ENCODE assay signal across 16 cellular contexts in genomic region chr7:151926336-151926712, GRCh38. TPM values are rescaled to one million over a fixed set of nuclear protein-coding genes. Genes with fewer than 3 reads are reported as not detected.
DNase-seq lines count a peak whose midpoint lies in the region; ATAC-seq and TF ChIP-seq lines count a peak whose summit lies in the region.
"Had no signal": no experiment of that assay in that cellular context is flagged by ENCODE, and none has a peak within 500 bp of the region (broad histone marks: within the 10 kb centered on the region; RNA-seq: fewer than 3 reads in every experiment).

No MANE protein-coding gene starts in this region.

- CTCF ChIA-PET in MCF 10A (lab: Yijun Ruan, JAX), result interaction anchor here (0.8 to 2.7 kb wide), 2 partner anchors 143 to 145 kb away, joined by 4 to 10 read pairs; no protein-coding TSS in a partner anchor

- no peaks in the 10 kb centered on the region for H3K27me3 ChIP-seq in breast epithelium
- H3K27me3 ChIP-seq: heart left ventricle had no signal

- POLR2A ChIA-PET in MCF 10A (lab: Yijun Ruan, JAX), result interaction anchor here (1.2 to 1.3 kb wide), 2 partner anchors 14 to 49 kb away, joined by 3 to 4 read pairs; partner anchors contain the start of gene PRKAG2

- no peak overlapping the region for H3K4me3 Mint-ChIP-seq in MCF 10A (ENCODE audit: unreplicated experiment)
- peak overlapping the region; percentile 59 for H3K4me3 Mint-ChIP-seq in dendritic cell treated with granulocyte-macrophage colony-stimulating factor and Interleukin-4, amounts not matched to agents 40 ng/mL and 50 ng/mL, for 4 days
- no peak overlapping the region for H3K4me3 Mint-ChIP-seq in osteocyte (ENCODE audit: unreplicated experiment)
- no peak overlapping the region for H3K4me3 Mint-ChIP-seq in type B pancreatic cell
- H3K4me3 Mint-ChIP-seq: activated CD4-positive, alpha-beta T cell treated with anti-CD3 and anti-CD28 coated beads, Interleukin-2, amount 10 ng/mL, durations not matched to agents 24 days and 14 days had no signal

- H3K36me3 Mint-ChIP-seq in MCF 10A (ENCODE audit: insufficient read depth, unreplicated experiment) (peaks cover 6% of the 10 kb centered on the region), osteocyte (ENCODE audit: unreplicated experiment) (no peaks in the 10 kb centered on the region), type B pancreatic cell (no peaks in the 10 kb centered on the region)
- no peaks in the 10 kb centered on the region for H3K36me3 Mint-ChIP-seq in dendritic cell treated with granulocyte-macrophage colony-stimulating factor and Interleukin-4, amounts not matched to agents 40 ng/mL and 50 ng/mL, for 4 days (ENCODE audit: low read depth)
- H3K36me3 Mint-ChIP-seq: naive thymus-derived CD8-positive, alpha-beta T cell had no signal

- H3K27ac Mint-ChIP-seq in MCF 10A (ENCODE audit: low read depth, unreplicated experiment) (no peak overlapping the region), osteocyte (ENCODE audit: unreplicated experiment) (no peak overlapping the region), type B pancreatic cell (no peak overlapping the region)
- H3K27ac Mint-ChIP-seq in dendritic cell treated with granulocyte-macrophage colony-stimulating factor and Interleukin-4, amounts not matched to agents 40 ng/mL and 50 ng/mL, for 4 days, result peak overlapping the region; percentile 99
- H3K27ac Mint-ChIP-seq: activated CD4-positive, alpha-beta T cell treated with anti-CD3 and anti-CD28 coated beads, Interleukin-2, amount 10 ng/mL, durations not matched to agents 24 days and 14 days had no signal

- H3K4me3 ChIP-seq in breast epithelium, result no peak overlapping the region

- H3K27me3 Mint-ChIP-seq in MCF 10A (ENCODE audit: insufficient read depth, unreplicated experiment) (no peaks in the 10 kb centered on the region), osteocyte (ENCODE audit: unreplicated experiment) (peaks cover 26% of the 10 kb centered on the region), type B pancreatic cell (peaks cover 13% of the 10 kb centered on the region)
- H3K27me3 Mint-ChIP-seq in dendritic cell treated with granulocyte-macrophage colony-stimulating factor and Interleukin-4, amounts not matched to agents 40 ng/mL and 50 ng/mL, for 4 days, result no peaks in the 10 kb centered on the region

- DNase-seq in breast epithelium (ENCODE audit: low spot score in 2 of 2), result no peak
- DNase-seq in MCF 10A (ENCODE audit: unreplicated experiment), result no peak
- peak; percentile 65 for DNase-seq in osteocyte (ENCODE audit: extremely low spot score, unreplicated experiment)
- DNase-seq in type B pancreatic cell (ENCODE audit: extremely low spot score, unreplicated experiment), result peak; percentile 58
- DNase-seq in NCI-H226, result no peak
- no peak for DNase-seq in activated CD8-positive, alpha-beta memory T cell treated with anti-CD3 and anti-CD28 coated beads, Interleukin-2, amount 50 U/mL, for 48 hours
- DNase-seq: activated CD4-positive, alpha-beta T cell treated with anti-CD3 and anti-CD28 coated beads, Interleukin-2, amount 10 ng/mL, durations not matched to agents 24 days and 14 days; activated CD8-positive, alpha-beta memory T cell treated with anti-CD3 and anti-CD28 coated beads, Interleukin-2, amount 50 U/mL, for 4 hours; activated naive CD4-positive, alpha-beta T cell treated with Interleukin-2 at 50 U/mL for 16 hours; naive thymus-derived CD8-positive, alpha-beta T cell; NCI-H524 treated with DMSO at 0.1 percent for 48 hours had no signal

- H3K27ac ChIP-seq in breast epithelium, result peak overlapping the region; percentile 48 to 65

- BruUV-seq in MCF 10A (replicated peaks; lab: Mats Ljungman, UMichigan), result no TSS peak

- ATAC-seq in HG03342 (IDR thresholded peaks at IDR 0.05; ENCODE audit: unreplicated experiment), result no peak

- intact Hi-C loops in breast epithelium (cut with DNase I; ENCODE audit: low total_unique reads) (no loop called here), MCF 10A (cut with micrococcal nuclease) (no loop called here)
- intact Hi-C loops in dendritic cell treated with granulocyte-macrophage colony-stimulating factor and Interleukin-4, amounts not matched to agents 40 ng/mL and 50 ng/mL, for 4 days (cut with micrococcal nuclease), result no loop called here

- no peaks in the 10 kb centered on the region for H3K9me3 ChIP-seq in breast epithelium
- H3K9me3 ChIP-seq: heart left ventricle had no signal

- TF ChIP-seq CTCF in breast epithelium (IDR thresholded peaks at IDR 0.05), result no peak
- no peak for TF ChIP-seq CTCF in MCF 10A (IDR thresholded peaks at IDR 0.05; ENCODE audit: unreplicated experiment)
- TF ChIP-seq CTCF in osteocyte (IDR thresholded peaks at IDR 0.05), result no peak
- no peak for TF ChIP-seq CTCF in type B pancreatic cell (conservative IDR thresholded peaks at IDR 0.05)

- H3K4me1 ChIP-seq in breast epithelium, result no peaks in the 10 kb centered on the region

- peaks cover 26% of the 10 kb centered on the region for H3K4me1 Mint-ChIP-seq in MCF 10A (ENCODE audit: insufficient read depth, unreplicated experiment)
- peaks cover 69% of the 10 kb centered on the region for H3K4me1 Mint-ChIP-seq in dendritic cell treated with granulocyte-macrophage colony-stimulating factor and Interleukin-4, amounts not matched to agents 40 ng/mL and 50 ng/mL, for 4 days (ENCODE audit: low read depth)
- H3K4me1 Mint-ChIP-seq in osteocyte (ENCODE audit: unreplicated experiment), result no peaks in the 10 kb centered on the region
- peaks cover 9% of the 10 kb centered on the region for H3K4me1 Mint-ChIP-seq in type B pancreatic cell (ENCODE audit: unreplicated experiment)

- no peaks in the 10 kb centered on the region for H3K9me3 Mint-ChIP-seq in MCF 10A (ENCODE audit: unreplicated experiment)
- H3K9me3 Mint-ChIP-seq in dendritic cell treated with granulocyte-macrophage colony-stimulating factor and Interleukin-4, amounts not matched to agents 40 ng/mL and 50 ng/mL, for 4 days, result no peaks in the 10 kb centered on the region
- no peaks in the 10 kb centered on the region for H3K9me3 Mint-ChIP-seq in osteocyte (ENCODE audit: unreplicated experiment)
- peaks cover 5% of the 10 kb centered on the region for H3K9me3 Mint-ChIP-seq in type B pancreatic cell
- H3K9me3 Mint-ChIP-seq: activated CD4-positive, alpha-beta T cell treated with anti-CD3 and anti-CD28 coated beads, Interleukin-2, amount 10 ng/mL, durations not matched to agents 24 days and 14 days; naive thymus-derived CD8-positive, alpha-beta T cell had no signal

- H3K36me3 ChIP-seq in breast epithelium, result no peaks in the 10 kb centered on the region
- H3K36me3 ChIP-seq: heart left ventricle had no signal

- no peak for TF ChIP-seq POLR2A in breast epithelium (IDR thresholded peaks at IDR 0.05)

RNA-seq across cellular contexts. Expression of gene GALNTL5, which starts 29.9 kb away (rescaled TPM):
- total RNA-seq in breast epithelium (not detected), MCF 10A (2022) (not detected in 2 replicates), osteocyte (not detected in 2 replicates), type B pancreatic cell (ENCODE audit: low replicate concordance) (not detected in 2 replicates)
- total RNA-seq: activated CD4-positive, alpha-beta T cell treated with anti-CD3 and anti-CD28 coated beads, Interleukin-2, amount 10 ng/mL, durations not matched to agents 24 days and 14 days; aorta; naive thymus-derived CD8-positive, alpha-beta T cell; posterior vena cava had no signal

RNA-seq across cellular contexts. Expression of gene PRKAG2, which starts 49.4 kb away (rescaled TPM):
- 10 to 100 TPM; 32.3 to 56.6 (median 34.4) TPM for total RNA-seq in breast epithelium
- total RNA-seq in MCF 10A (2022), result 62.5 and 73.9 TPM in 2 replicates
- total RNA-seq in osteocyte, result 13.5 and 14.4 TPM in 2 replicates
- 17.9 and 23.9 TPM in 2 replicates for total RNA-seq in type B pancreatic cell (ENCODE audit: low replicate concordance)

Comparison
In these comparisons a context has a peak if more than half of its experiments do, and no peak if none do; other contexts are left out.
1. DNase-seq: peak in osteocyte (single experiment) and type B pancreatic cell (single experiment); none in breast epithelium (0 of 2), MCF 10A (single experiment), NCI-H226 (single experiment) and activated CD8-positive, alpha-beta memory T cell treated with anti-CD3 and anti-CD28 coated beads, Interleukin-2, amount 50 U/mL, for 48 hours (single experiment).